Comparison of ENCODE assay signal across 11 cellular contexts in genomic region chr13:34357435-34358232, GRCh38.
A peak's percentile ranks its signal among the peaks of the same experiment; 100 is the strongest.
DNase-seq lines count a peak whose midpoint lies in the region; ATAC-seq and TF ChIP-seq lines count a peak whose summit lies in the region.
"Had no signal": no experiment of that assay in that cellular context is flagged by ENCODE, and none has a peak within 500 bp of the region (broad histone marks: within the 10 kb centered on the region; RNA-seq: fewer than 3 reads in every experiment).

No MANE protein-coding gene starts in this region.

- intact Hi-C loops in sigmoid colon (cut with DNase I): no loop called here

- H3K9me3 ChIP-seq in SJCRH30 (replicated peaks): no peaks in the 10 kb centered on the region
- H3K9me3 ChIP-seq in thoracic aorta: no peaks in the 10 kb centered on the region
- no peaks in the 10 kb centered on the region for H3K9me3 ChIP-seq in sigmoid colon
- H3K9me3 ChIP-seq: uterus had no signal

- H3K27ac ChIP-seq in SJCRH30: no peak overlapping the region
- peak overlapping the region; percentile 40 to 64 for H3K27ac ChIP-seq in thoracic aorta
- no peak overlapping the region for H3K27ac ChIP-seq in sigmoid colon
- H3K27ac ChIP-seq: uterus had no signal

- TF ChIP-seq CTCF in thoracic aorta (IDR thresholded peaks at IDR 0.05): no peak
- no peak for TF ChIP-seq CTCF in sigmoid colon (IDR thresholded peaks at IDR 0.05)

- no peak for TF ChIP-seq POLR2A in sigmoid colon (IDR thresholded peaks at IDR 0.05)

- no peak for TF ChIP-seq EP300 in sigmoid colon (IDR thresholded peaks at IDR 0.05)

- no peak overlapping the region; the same call in 1 of the 2 replicates for H3K4me3 ChIP-seq in SJCRH30
- no peak overlapping the region for H3K4me3 ChIP-seq in thoracic aorta
- no peak overlapping the region for H3K4me3 ChIP-seq in sigmoid colon
- H3K4me3 ChIP-seq: uterus had no signal

- no peaks in the 10 kb centered on the region; the same call in 1 of the 2 replicates for H3K27me3 ChIP-seq in SJCRH30
- H3K27me3 ChIP-seq in thoracic aorta (replicated peaks; ENCODE audit: insufficient read depth): no peaks in the 10 kb centered on the region
- H3K27me3 ChIP-seq in sigmoid colon: no peaks in the 10 kb centered on the region
- H3K27me3 ChIP-seq: uterus had no signal

- no peaks in the 10 kb centered on the region for H3K36me3 ChIP-seq in SJCRH30
- H3K36me3 ChIP-seq in thoracic aorta: no peaks in the 10 kb centered on the region
- no peaks in the 10 kb centered on the region for H3K36me3 ChIP-seq in sigmoid colon
- H3K36me3 ChIP-seq: uterus had no signal

- no peak for ATAC-seq in thoracic aorta (ENCODE audit: insufficient number of reproducible peaks, low FRiP score, low read depth)

- WGBS in sigmoid colon, 2 donors: 65 to 82% methylated on average over 10 of the region's 10 CpGs

- H3K4me1 ChIP-seq in SJCRH30: peaks cover 9% of the 10 kb centered on the region; the same call in 1 of the 2 replicates
- H3K4me1 ChIP-seq in thoracic aorta (ENCODE audit: control insufficient read depth in 1 of 2, low read depth in 2 of 2): peaks cover 7 to 33% of the 10 kb centered on the region in 2 donors
- peaks cover 0 to 30% (median 22%) of the 10 kb centered on the region in 4 donors for H3K4me1 ChIP-seq in sigmoid colon
- H3K4me1 ChIP-seq: uterus had no signal

- DNase-seq in NCI-H82 (lab: John Stamatoyannopoulos, UW) (peak; percentile 35), NCI-H82 treated with DMSO at 0.1 percent for 48 hours (lab: John Stamatoyannopoulos, UW; ENCODE audit: unreplicated experiment) (no peak), SJCRH30 (peak; percentile 22 to 37), fibroblast of peridontal ligament (ENCODE audit: extremely low read depth) (peak; percentile 61), thoracic aorta (ENCODE audit: low spot score) (no peak), germinal center (ENCODE audit: low spot score) (no peak), GDM1 (lab: John Stamatoyannopoulos, UW) (no peak), sigmoid colon (no peak)
- DNase-seq: activated CD4-positive, alpha-beta T cell treated with anti-CD3 and anti-CD28 coated beads, Interleukin-2, amount 50 U/mL, for 1 hour; GOT3; uterus had no signal

Comparison
In these comparisons a context has a peak if more than half of its experiments do, and no peak if none do; other contexts are left out.
1. DNase-seq: peak in NCI-H82 (single experiment), SJCRH30 (2 of 2) and fibroblast of peridontal ligament (single experiment); none in NCI-H82 treated with DMSO at 0.1 percent for 48 hours (single experiment), thoracic aorta (single experiment), germinal center (single experiment), GDM1 (single experiment) and sigmoid colon (single experiment).
2. H3K27ac ChIP-seq: peak in thoracic aorta (2 of 2); none in SJCRH30 (single experiment) and sigmoid colon (0 of 4).